ENCODE assay signal across 8 cellular contexts in the genomic region with DNA sequence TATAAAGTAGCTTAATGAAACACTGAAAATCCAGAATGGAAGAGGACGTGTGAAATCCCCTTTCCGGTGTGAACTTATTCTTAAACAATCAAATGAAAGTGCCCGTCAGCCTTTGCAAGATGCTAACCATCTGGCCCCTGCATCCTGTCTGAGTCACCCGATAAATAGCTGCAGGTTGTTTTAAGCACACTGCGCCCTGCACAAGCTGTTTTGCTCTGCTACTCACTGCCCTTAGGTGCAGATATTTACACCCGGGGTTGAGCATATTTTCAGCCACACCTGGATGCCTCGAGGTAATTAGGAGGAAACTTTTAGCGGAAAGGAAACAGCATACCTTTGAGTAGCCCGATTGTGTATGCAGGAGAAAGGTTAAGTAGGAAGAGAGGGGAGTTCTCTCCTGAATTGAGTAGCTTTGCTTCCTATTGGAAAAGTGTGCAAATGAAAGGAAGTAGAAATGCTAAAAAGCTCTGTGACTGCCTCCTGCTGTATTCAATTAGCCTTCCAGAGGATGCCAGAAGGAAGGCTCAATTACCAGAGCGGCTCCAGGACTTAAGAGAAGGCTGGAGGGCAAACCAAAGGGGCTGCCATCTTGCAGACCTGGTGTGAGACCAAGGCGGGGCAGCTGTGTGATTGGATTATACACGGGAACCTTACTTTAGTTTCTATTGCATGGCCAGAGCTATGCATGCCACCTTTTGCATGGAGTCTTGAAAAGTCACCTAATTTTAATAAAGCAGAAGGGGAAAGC. TPM values are rescaled to one million over a fixed set of nuclear protein-coding genes. Genes with fewer than 3 reads are reported as not detected.
DNase-seq lines count a peak whose midpoint lies in the region; ATAC-seq and TF ChIP-seq lines count a peak whose summit lies in the region.

No MANE protein-coding gene starts in this region.

- H3K9ac ChIP-seq in SK-N-SH, result no peak overlapping the region

- TF ChIP-seq EP300 in SK-N-SH (IDR thresholded peaks at IDR 0.05; ENCODE audit: borderline replicate concordance in 1 of 2, low read depth in 1 of 2, low read length in 1 of 2), result peak; percentile 66 to 87

- POLR2A ChIA-PET in SK-N-SH (lab: Yijun Ruan, JAX), result interaction anchor here (0.6 to 2.9 kb wide), 12 partner anchors 15 to 625 kb away, joined by 3 to 12 read pairs (median 4); no protein-coding TSS in a partner anchor

- H3K9me3 ChIP-seq in SK-N-SH, result no peaks in the 10 kb centered on the region

- H3K4me3 ChIP-seq in SK-N-SH (ENCODE audit: low read depth in 2 of 2, low read length in 1 of 2), result peak overlapping the region in 1 of 2 experiments; percentile 24; a peak in 2 of 4 replicates

- H3K27ac ChIP-seq in SK-N-SH (ENCODE audit: low read depth in 2 of 2, low read length in 1 of 2) (peak overlapping the region in 1 of 2 experiments; percentile 98; a peak in 2 of 4 replicates), foreskin keratinocyte (peak overlapping the region; percentile 7)

- H3K4me1 ChIP-seq in SK-N-SH (ENCODE audit: control insufficient read depth in 1 of 2, insufficient read depth in 2 of 2, low read depth in 1 of 2, low read length in 1 of 2) (peaks cover 12 to 35% of the 10 kb centered on the region in 2 experiments), foreskin keratinocyte (peaks cover 18% of the 10 kb centered on the region)

- TF ChIP-seq RAD21 in SK-N-SH (IDR thresholded peaks at IDR 0.05; ENCODE audit: low read length), result peak; percentile 32

- 12% methylated on average over 12 of the region's 12 CpGs for WGBS in SK-N-SH (ENCODE audit: low lambda C conversion rate)

- ATAC-seq in foreskin keratinocyte, result peak; percentile 99

- peaks cover 5% of the 10 kb centered on the region for H3F3A ChIP-seq in SK-N-SH (replicated peaks; ENCODE audit: insufficient read depth)

- CTCF ChIA-PET in SK-N-SH (lab: Yijun Ruan, JAX), result interaction anchor here (0.7 to 1.9 kb wide), 13 partner anchors 10 to 597 kb away, joined by 3 to 10 read pairs (median 3); no protein-coding TSS in a partner anchor

- H3K9me2 ChIP-seq in SK-N-SH, result no peaks in the 10 kb centered on the region

- H3K27me3 ChIP-seq in SK-N-SH (ENCODE audit: insufficient read depth) (no peaks in the 10 kb centered on the region), foreskin keratinocyte (no peaks in the 10 kb centered on the region)

- H3K79me2 ChIP-seq in SK-N-SH (ENCODE audit: insufficient read depth), result no peaks in the 10 kb centered on the region

- peak; percentile 15 for DNase-seq in stimulated activated CD4-positive, alpha-beta T cell treated with anti-CD3 and anti-CD28 coated beads, Interleukin-1b, Interleukin-23, amount 100 ng/mL, for 48 hours
- DNase-seq in stimulated activated CD4-positive, alpha-beta T cell treated with anti-CD3 and anti-CD28 coated beads, Interleukin-4, amount 100 ng/mL, for 4 hours, result no peak
- DNase-seq in HT-29 (ENCODE audit: low spot score) (peak; percentile 92), SK-N-SH (peak; percentile 79), foreskin keratinocyte (peak; percentile 95 to 98), NCI-H2196 treated with DMSO at 0.1 percent for 48 hours (lab: John Stamatoyannopoulos, UW; ENCODE audit: unreplicated experiment) (no peak), iPS-NIHi7 (ENCODE audit: extremely low spot score) (no peak), superior temporal gyrus (ENCODE audit: extremely low spot score) (no peak)

- TF ChIP-seq CTCF in SK-N-SH (IDR thresholded peaks at IDR 0.05) (no peak), foreskin keratinocyte (conservative IDR thresholded peaks at IDR 0.05) (peak; percentile 45)

- H4K20me1 ChIP-seq in SK-N-SH (ENCODE audit: insufficient read depth), result no peaks in the 10 kb centered on the region

- peak overlapping the region; percentile 66; the same call in 1 of the 2 replicates for H3K4me2 ChIP-seq in SK-N-SH

- no peak overlapping the region for H2AFZ ChIP-seq in SK-N-SH (ENCODE audit: low read depth)

- H3K36me3 ChIP-seq in SK-N-SH (replicated peaks in 1 of 2; ENCODE audit: control insufficient read depth in 1 of 2, insufficient read depth in 2 of 2, low read length in 1 of 2), result no peaks in the 10 kb centered on the region

TF ChIP-seq in SK-N-SH, 30 proteins besides CTCF, POLR2A, EP300 and RAD21 (continues in another document):
- TF ChIP-seq SIN3A (IDR thresholded peaks at IDR 0.05; ENCODE audit: borderline replicate concordance, low read depth, low read length) (peak; percentile 84; the same call in 1 of the 2 replicates), ELF1 (IDR thresholded peaks at IDR 0.05) (no peak), GATA2 (CRISPR knock-in tag; IDR thresholded peaks at IDR 0.05) (0 out of 2 replicates have a peak, but pooled peaks have one; percentile 17), FOXM1 (IDR thresholded peaks at IDR 0.05; ENCODE audit: low read depth) (no peak), RXRA (IDR thresholded peaks at IDR 0.05; ENCODE audit: borderline replicate concordance, low read depth) (peak; percentile 81), MXI1 (IDR thresholded peaks at IDR 0.05; ENCODE audit: low read depth, low read length) (no peak), TEAD4 (IDR thresholded peaks at IDR 0.05; ENCODE audit: borderline replicate concordance, insufficient read depth) (peak; percentile 68; the same call in 1 of the 2 replicates), TAF1 (IDR thresholded peaks at IDR 0.05; ENCODE audit: borderline replicate concordance, low read depth, low read length) (no peak), MEF2A (IDR thresholded peaks at IDR 0.05; ENCODE audit: borderline replicate concordance, low read depth) (no peak; the same call in 1 of the 2 replicates), TCF12 (IDR thresholded peaks at IDR 0.05) (peak; percentile 100), FOSL2 (IDR thresholded peaks at IDR 0.05; ENCODE audit: borderline replicate concordance, low read depth) (peak; percentile 96), USF1 (IDR thresholded peaks at IDR 0.05; ENCODE audit: borderline replicate concordance, low read depth) (no peak), RFX5 (IDR thresholded peaks at IDR 0.05; ENCODE audit: low read length) (no peak), RCOR1 (IDR thresholded peaks at IDR 0.05; ENCODE audit: low read length) (peak; percentile 71), JUND (IDR thresholded peaks at IDR 0.05) (peak; percentile 92)
- TF ChIP-seq, protein P1, sequence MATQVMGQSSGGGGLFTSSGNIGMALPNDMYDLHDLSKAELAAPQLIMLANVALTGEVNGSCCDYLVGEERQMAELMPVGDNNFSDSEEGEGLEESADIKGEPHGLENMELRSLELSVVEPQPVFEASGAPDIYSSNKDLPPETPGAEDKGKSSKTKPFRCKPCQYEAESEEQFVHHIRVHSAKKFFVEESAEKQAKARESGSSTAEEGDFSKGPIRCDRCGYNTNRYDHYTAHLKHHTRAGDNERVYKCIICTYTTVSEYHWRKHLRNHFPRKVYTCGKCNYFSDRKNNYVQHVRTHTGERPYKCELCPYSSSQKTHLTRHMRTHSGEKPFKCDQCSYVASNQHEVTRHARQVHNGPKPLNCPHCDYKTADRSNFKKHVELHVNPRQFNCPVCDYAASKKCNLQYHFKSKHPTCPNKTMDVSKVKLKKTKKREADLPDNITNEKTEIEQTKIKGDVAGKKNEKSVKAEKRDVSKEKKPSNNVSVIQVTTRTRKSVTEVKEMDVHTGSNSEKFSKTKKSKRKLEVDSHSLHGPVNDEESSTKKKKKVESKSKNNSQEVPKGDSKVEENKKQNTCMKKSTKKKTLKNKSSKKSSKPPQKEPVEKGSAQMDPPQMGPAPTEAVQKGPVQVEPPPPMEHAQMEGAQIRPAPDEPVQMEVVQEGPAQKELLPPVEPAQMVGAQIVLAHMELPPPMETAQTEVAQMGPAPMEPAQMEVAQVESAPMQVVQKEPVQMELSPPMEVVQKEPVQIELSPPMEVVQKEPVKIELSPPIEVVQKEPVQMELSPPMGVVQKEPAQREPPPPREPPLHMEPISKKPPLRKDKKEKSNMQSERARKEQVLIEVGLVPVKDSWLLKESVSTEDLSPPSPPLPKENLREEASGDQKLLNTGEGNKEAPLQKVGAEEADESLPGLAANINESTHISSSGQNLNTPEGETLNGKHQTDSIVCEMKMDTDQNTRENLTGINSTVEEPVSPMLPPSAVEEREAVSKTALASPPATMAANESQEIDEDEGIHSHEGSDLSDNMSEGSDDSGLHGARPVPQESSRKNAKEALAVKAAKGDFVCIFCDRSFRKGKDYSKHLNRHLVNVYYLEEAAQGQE (IDR thresholded peaks at IDR 0.05; ENCODE audit: low read depth, low read length), result no peak
- TF ChIP-seq, protein P2, sequence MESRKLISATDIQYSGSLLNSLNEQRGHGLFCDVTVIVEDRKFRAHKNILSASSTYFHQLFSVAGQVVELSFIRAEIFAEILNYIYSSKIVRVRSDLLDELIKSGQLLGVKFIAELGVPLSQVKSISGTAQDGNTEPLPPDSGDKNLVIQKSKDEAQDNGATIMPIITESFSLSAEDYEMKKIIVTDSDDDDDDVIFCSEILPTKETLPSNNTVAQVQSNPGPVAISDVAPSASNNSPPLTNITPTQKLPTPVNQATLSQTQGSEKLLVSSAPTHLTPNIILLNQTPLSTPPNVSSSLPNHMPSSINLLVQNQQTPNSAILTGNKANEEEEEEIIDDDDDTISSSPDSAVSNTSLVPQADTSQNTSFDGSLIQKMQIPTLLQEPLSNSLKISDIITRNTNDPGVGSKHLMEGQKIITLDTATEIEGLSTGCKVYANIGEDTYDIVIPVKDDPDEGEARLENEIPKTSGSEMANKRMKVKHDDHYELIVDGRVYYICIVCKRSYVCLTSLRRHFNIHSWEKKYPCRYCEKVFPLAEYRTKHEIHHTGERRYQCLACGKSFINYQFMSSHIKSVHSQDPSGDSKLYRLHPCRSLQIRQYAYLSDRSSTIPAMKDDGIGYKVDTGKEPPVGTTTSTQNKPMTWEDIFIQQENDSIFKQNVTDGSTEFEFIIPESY (IDR thresholded peaks at IDR 0.05; ENCODE audit: borderline replicate concordance, low read depth), result 0 out of 2 replicates have a peak, but pooled peaks have one; percentile 21
- TF ChIP-seq, protein P3, sequence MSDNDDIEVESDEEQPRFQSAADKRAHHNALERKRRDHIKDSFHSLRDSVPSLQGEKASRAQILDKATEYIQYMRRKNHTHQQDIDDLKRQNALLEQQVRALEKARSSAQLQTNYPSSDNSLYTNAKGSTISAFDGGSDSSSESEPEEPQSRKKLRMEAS (IDR thresholded peaks at IDR 0.05; ENCODE audit: low read depth), result 0 out of 2 replicates have a peak, but pooled peaks have one; percentile 16

RNA-seq across cellular contexts. Expression of gene IRS2, which starts 42.5 kb away (rescaled TPM):
- total RNA-seq in HT-29 (2014; rRNA removed; shearing (Covaris generic)), result 8.2 and 9.1 TPM in 2 replicates
- polyA plus RNA-seq in SK-N-SH (2012; rRNA removed) (5.2 and 7.0 TPM in 2 replicates), foreskin keratinocyte (2.0 and 2.1 TPM in 2 replicates)
- 10.6 and 11.1 TPM in 2 replicates for polyA plus RNA-seq in SK-N-SH (2012; cell fraction: cytosol; rRNA removed)
- polyA plus RNA-seq in SK-N-SH (2012; cell fraction: nucleus; rRNA removed), result 9.2 and 9.9 TPM in 2 replicates
- 4.3 and 4.5 TPM in 2 replicates for total RNA-seq in foreskin keratinocyte

Comparison
In these comparisons a context has a peak if more than half of its experiments do, and no peak if none do; other contexts are left out.
1. DNase-seq: peak in stimulated activated CD4-positive, alpha-beta T cell treated with anti-CD3 and anti-CD28 coated beads, Interleukin-1b, Interleukin-23, amount 100 ng/mL, for 48 hours (single experiment), HT-29 (single experiment), SK-N-SH (single experiment) and foreskin keratinocyte (2 of 2); none in stimulated activated CD4-positive, alpha-beta T cell treated with anti-CD3 and anti-CD28 coated beads, Interleukin-4, amount 100 ng/mL, for 4 hours (0 of 2), NCI-H2196 treated with DMSO at 0.1 percent for 48 hours (single experiment), iPS-NIHi7 (single experiment) and superior temporal gyrus (single experiment).